18 cellular contexts compared by ENCODE assay signal in the genomic region with DNA sequence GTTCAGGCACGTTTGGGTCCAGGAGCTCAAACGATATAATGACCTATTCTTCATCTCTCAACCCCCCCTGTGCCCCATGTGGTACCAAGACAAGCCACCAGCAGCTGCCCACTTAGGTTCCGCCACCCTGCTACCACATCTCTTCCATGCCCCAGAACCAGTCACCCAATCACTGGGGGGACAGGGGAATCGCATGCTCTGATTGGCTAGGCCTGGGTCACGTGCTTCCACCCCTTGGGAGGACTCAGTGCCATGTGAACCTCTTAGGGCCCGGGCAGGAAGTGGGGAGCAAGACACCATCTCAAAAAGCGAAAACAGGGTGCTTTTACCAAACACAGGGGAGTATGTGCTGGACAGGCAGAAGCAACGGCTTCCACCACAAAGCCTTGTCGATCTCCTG.
A peak's percentile ranks its signal among the peaks of the same experiment; 100 is the strongest.
DNase-seq lines count a peak whose midpoint lies in the region; ATAC-seq and TF ChIP-seq lines count a peak whose summit lies in the region.
"Had no signal": no experiment of that assay in that cellular context is flagged by ENCODE, and none has a peak within 500 bp of the region (broad histone marks: within the 10 kb centered on the region; RNA-seq: fewer than 3 reads in every experiment).

No MANE protein-coding gene starts in this region.

- H3K27me3 ChIP-seq in AG04450 (ENCODE audit: control insufficient read depth, insufficient read depth, low read length) (no peaks in the 10 kb centered on the region), Karpas-422 (ENCODE audit: low read length) (no peaks in the 10 kb centered on the region), esophagus squamous epithelium (no peaks in the 10 kb centered on the region)

- no peak overlapping the region for H3K4me3 Mint-ChIP-seq in stimulated activated memory B cell treated with anti-CD40 and anti-IgM and Interleukin-4, amounts not matched to agents 10 μg/mL and 1 μg/mL and 100 μg/mL, for 72 hours
- H3K4me3 Mint-ChIP-seq: B cell; CD4-positive, alpha-beta T cell had no signal

- no peak for ATAC-seq in stimulated activated memory B cell treated with anti-CD40 and anti-IgM and Interleukin-4, amounts not matched to agents 10 μg/mL and 1 μg/mL and 100 μg/mL, for 72 hours
- no peak for ATAC-seq in HG03045 (IDR thresholded peaks at IDR 0.05; ENCODE audit: unreplicated experiment)
- ATAC-seq: HCT116 had no signal

- H3K9me2 ChIP-seq in Karpas-422 (replicated peaks; ENCODE audit: insufficient read depth, low read length), result no peaks in the 10 kb centered on the region

- no peaks in the 10 kb centered on the region for H4K20me1 ChIP-seq in Karpas-422 (ENCODE audit: insufficient read depth, low read depth, low read length)

- no peak for DNase-seq in AG04450 (ENCODE audit: low read depth, low spot score)
- peak; percentile 44 for DNase-seq in Karpas-422
- no peak for DNase-seq in esophagus squamous epithelium (lab: John Stamatoyannopoulos, UW)
- DNase-seq in posterior vena cava (ENCODE audit: low spot score), result peak; percentile 3
- no peak for DNase-seq in NCI-H1417 (lab: John Stamatoyannopoulos, UW)
- no peak for DNase-seq in activated gamma-delta T cell (lab: John Stamatoyannopoulos, UW)
- DNase-seq: 8988T; C1 segment of cervical spinal cord; Calu3; CD4-positive, alpha-beta T cell; DMS79; EL; GOT3; IMR-90 had no signal

- no peaks in the 10 kb centered on the region for H3K36me3 ChIP-seq in Karpas-422 (ENCODE audit: insufficient read depth, low read length)
- H3K36me3 ChIP-seq in esophagus squamous epithelium, result peaks cover 0 to 13% (median 0%) of the 10 kb centered on the region in 3 donors

- H3K4me2 ChIP-seq in Karpas-422 (ENCODE audit: low read depth, low read length, poor library complexity, severe bottlenecking), result no peak overlapping the region

- H3K9ac ChIP-seq in Karpas-422 (ENCODE audit: low read length), result no peak overlapping the region

- H3K9me3 ChIP-seq in AG04450 (ENCODE audit: control insufficient read depth, insufficient read depth, low read length) (peaks cover 4% of the 10 kb centered on the region; the same call in 1 of the 2 replicates), Karpas-422 (ENCODE audit: low read length) (no peaks in the 10 kb centered on the region), esophagus squamous epithelium (no peaks in the 10 kb centered on the region)

- H3K9me3 Mint-ChIP-seq in stimulated activated memory B cell treated with anti-CD40 and anti-IgM and Interleukin-4, amounts not matched to agents 10 μg/mL and 1 μg/mL and 100 μg/mL, for 72 hours, result peaks cover 3% of the 10 kb centered on the region
- H3K9me3 Mint-ChIP-seq: CD4-positive, alpha-beta T cell had no signal

- no peaks in the 10 kb centered on the region for H3K27me3 Mint-ChIP-seq in stimulated activated memory B cell treated with anti-CD40 and anti-IgM and Interleukin-4, amounts not matched to agents 10 μg/mL and 1 μg/mL and 100 μg/mL, for 72 hours
- H3K27me3 Mint-ChIP-seq: B cell; CD4-positive, alpha-beta T cell had no signal

- H3K27ac ChIP-seq in AG04450 (ENCODE audit: low read depth, low read length) (peak overlapping the region; percentile 21), Karpas-422 (ENCODE audit: low read length) (no peak overlapping the region), esophagus squamous epithelium (peak overlapping the region in 3 of 4 donors; percentile 85 to 91 (median 90))

- POLR2A ChIA-PET in AG04450 (lab: Yijun Ruan, JAX), result no interaction called here

- 90 to 95% methylated on average over 7 of the region's 9 CpGs for WGBS in esophagus squamous epithelium, 2 donors

- no peaks in the 10 kb centered on the region for H3K79me2 ChIP-seq in Karpas-422 (ENCODE audit: low read length)

- intact Hi-C loops in esophagus squamous epithelium (cut with DNase I) (loop anchor here (10.0 kb wide), 1 partner anchor 334 kb away; no protein-coding TSS in a partner anchor), posterior vena cava (cut with DNase I) (no loop called here)

- no peak overlapping the region for H3K4me3 ChIP-seq in AG04450 (ENCODE audit: low read depth, low read length)
- H3K4me3 ChIP-seq in Karpas-422 (ENCODE audit: low read length), result no peak overlapping the region
- H3K4me3 ChIP-seq in esophagus squamous epithelium, result no peak overlapping the region

- no peak overlapping the region for H3K27ac Mint-ChIP-seq in stimulated activated memory B cell treated with anti-CD40 and anti-IgM and Interleukin-4, amounts not matched to agents 10 μg/mL and 1 μg/mL and 100 μg/mL, for 72 hours
- H3K27ac Mint-ChIP-seq: B cell; CD4-positive, alpha-beta T cell had no signal

- CTCF ChIA-PET in AG04450 (lab: Charles Lee), result interaction anchor here (0.6 to 3.1 kb wide), 8 partner anchors 11 to 613 kb away, joined by 3 to 49 read pairs (median 9); no protein-coding TSS in a partner anchor

- no peak for TF ChIP-seq CTCF in AG04450 (IDR thresholded peaks at IDR 0.05; ENCODE audit: low read depth, low read length)
- TF ChIP-seq CTCF in esophagus squamous epithelium (IDR thresholded peaks at IDR 0.05), result no peak

- H3K4me1 ChIP-seq in Karpas-422 (ENCODE audit: low read length) (peaks cover 9% of the 10 kb centered on the region), esophagus squamous epithelium (peaks cover 13 to 57% (median 18%) of the 10 kb centered on the region in 3 donors)

- no peaks in the 10 kb centered on the region for H3K4me1 Mint-ChIP-seq in stimulated activated memory B cell treated with anti-CD40 and anti-IgM and Interleukin-4, amounts not matched to agents 10 μg/mL and 1 μg/mL and 100 μg/mL, for 72 hours

- H2AFZ ChIP-seq in Karpas-422 (ENCODE audit: low read length), result no peak overlapping the region

- no peak for TF ChIP-seq POLR2A in esophagus squamous epithelium (IDR thresholded peaks at IDR 0.05)

- H3K36me3 Mint-ChIP-seq in stimulated activated memory B cell treated with anti-CD40 and anti-IgM and Interleukin-4, amounts not matched to agents 10 μg/mL and 1 μg/mL and 100 μg/mL, for 72 hours, result peaks cover 56% of the 10 kb centered on the region

Comparison
In these comparisons a context has a peak if more than half of its experiments do, and no peak if none do; other contexts are left out.
1. DNase-seq: peak in Karpas-422 (single experiment) and posterior vena cava (single experiment); none in AG04450 (single experiment), esophagus squamous epithelium (single experiment), NCI-H1417 (0 of 3) and activated gamma-delta T cell (single experiment).